ENCODE assay signal across 13 cellular contexts in the genomic region with DNA sequence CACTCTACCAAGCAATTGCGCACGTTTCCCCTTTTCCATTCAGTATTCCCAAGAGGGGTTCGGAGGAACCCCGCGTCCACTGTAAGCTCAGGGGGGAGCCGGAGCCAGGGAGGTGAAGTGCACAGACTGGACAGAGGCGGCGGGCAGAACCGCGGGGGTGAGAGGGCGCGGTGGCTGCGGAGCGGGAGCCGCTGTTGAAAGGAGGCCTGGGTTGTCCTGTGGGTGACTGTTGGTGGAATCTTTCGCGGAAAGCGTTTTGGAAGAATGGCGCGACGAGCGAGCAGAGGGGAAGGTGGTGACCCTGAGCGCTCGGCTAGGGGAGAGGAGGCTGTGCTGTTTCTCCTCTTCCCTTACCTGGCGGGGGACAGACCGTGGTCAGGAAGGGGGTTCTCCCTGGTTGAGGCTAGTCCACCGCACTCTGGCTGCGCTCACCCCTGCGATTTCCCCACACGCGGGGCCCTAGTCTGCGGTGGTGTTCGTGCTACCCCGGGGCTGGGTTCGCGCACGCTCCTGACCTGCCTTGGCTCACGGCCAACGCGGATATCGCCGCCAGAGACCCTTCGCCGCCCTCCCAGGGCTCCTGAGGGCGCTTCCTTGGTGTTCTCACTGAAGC.
DNase-seq lines count a peak whose midpoint lies in the region; ATAC-seq and TF ChIP-seq lines count a peak whose summit lies in the region.
"Had no signal": no experiment of that assay in that cellular context is flagged by ENCODE, and none has a peak within 500 bp of the region (broad histone marks: within the 10 kb centered on the region; RNA-seq: fewer than 3 reads in every experiment).

No MANE protein-coding gene starts in this region.

- peaks cover 46% of the 10 kb centered on the region for H3K27me3 ChIP-seq in SK-N-SH (ENCODE audit: insufficient read depth)
- H3K27me3 ChIP-seq in HUES64 (ENCODE audit: insufficient read depth, low read length) = peaks cover 99% of the 10 kb centered on the region
- H3K27me3 ChIP-seq in neural progenitor cell = peaks cover 41% of the 10 kb centered on the region
- peaks cover 44 to 97% (median 91%) of the 10 kb centered on the region in 3 donors for H3K27me3 ChIP-seq in sigmoid colon
- peaks cover 8 to 82% of the 10 kb centered on the region in 2 donors for H3K27me3 ChIP-seq in uterus

- no peaks in the 10 kb centered on the region for H3K9me3 ChIP-seq in SK-N-SH
- no peaks in the 10 kb centered on the region for H3K9me3 ChIP-seq in HUES64 (ENCODE audit: insufficient read depth, low read depth, low read length)
- no peaks in the 10 kb centered on the region for H3K9me3 ChIP-seq in neural progenitor cell (ENCODE audit: low read depth)
- no peaks in the 10 kb centered on the region for H3K9me3 ChIP-seq in sigmoid colon
- no peaks in the 10 kb centered on the region for H3K9me3 ChIP-seq in uterus

- CTCF ChIA-PET in SK-N-SH (lab: Yijun Ruan, JAX) = no interaction called here

- no peak for TF ChIP-seq POLR2A in sigmoid colon (IDR thresholded peaks at IDR 0.05)
- TF ChIP-seq POLR2A in uterus (IDR thresholded peaks at IDR 0.05) = no peak

- no peak overlapping the region for H2AFZ ChIP-seq in SK-N-SH (ENCODE audit: low read depth)
- H2AFZ ChIP-seq in neural progenitor cell (replicated peaks) = no peak overlapping the region

- H3K4me1 Mint-ChIP-seq in neural progenitor cell = peaks cover 12% of the 10 kb centered on the region

- TF ChIP-seq CTCF in SK-N-SH (IDR thresholded peaks at IDR 0.05) (no peak), coronary artery (IDR thresholded peaks at IDR 0.05) (no peak), neural progenitor cell (IDR thresholded peaks at IDR 0.05) (no peak), sigmoid colon (IDR thresholded peaks at IDR 0.05) (no peak), uterus (IDR thresholded peaks at IDR 0.05) (no peak)

- H3K36me3 ChIP-seq in SK-N-SH (replicated peaks in 1 of 2; ENCODE audit: control insufficient read depth in 1 of 2, insufficient read depth in 2 of 2, low read length in 1 of 2) = no peaks in the 10 kb centered on the region
- no peaks in the 10 kb centered on the region for H3K36me3 ChIP-seq in HUES64 (ENCODE audit: insufficient read depth, low read length)
- H3K36me3 ChIP-seq in neural progenitor cell = no peaks in the 10 kb centered on the region
- no peaks in the 10 kb centered on the region for H3K36me3 ChIP-seq in sigmoid colon
- H3K36me3 ChIP-seq in uterus = no peaks in the 10 kb centered on the region

- no peak overlapping the region for H3K4me2 ChIP-seq in SK-N-SH
- H3K4me2 ChIP-seq in neural progenitor cell = no peak overlapping the region

- peak overlapping the region; percentile 29 for H3K4me3 Mint-ChIP-seq in neural progenitor cell

- H3K27ac ChIP-seq in SK-N-SH (ENCODE audit: low read depth in 2 of 2, low read length in 1 of 2) (no peak overlapping the region), HUES64 (ENCODE audit: low read depth, low read length) (no peak overlapping the region), coronary artery (no peak overlapping the region), neural progenitor cell (no peak overlapping the region), sigmoid colon (no peak overlapping the region), uterus (no peak overlapping the region)
- H3K27ac ChIP-seq: 22Rv1, skin epidermis had no signal

- ATAC-seq in SK-N-SH treated with all-trans-retinoic acid at 6 μM for 48 hours = no peak
- ATAC-seq in HG03565 (IDR thresholded peaks at IDR 0.05; ENCODE audit: unreplicated experiment) = no peak
- ATAC-seq: left ventricle myocardium superior had no signal

- H3K27ac Mint-ChIP-seq in neural progenitor cell = no peak overlapping the region

- intact Hi-C loops in sigmoid colon (cut with DNase I) (loop anchor here (10.0 kb wide), 1 partner anchor 165 kb away; a partner anchor contains a TSS), uterus (cut with DNase I; ENCODE audit: low total_unique reads) (no loop called here)

- no peak overlapping the region for H3K9ac ChIP-seq in SK-N-SH
- H3K9ac ChIP-seq in HUES64 (ENCODE audit: low read depth, low read length) = peak overlapping the region; percentile 11; the same call in 1 of the 2 replicates
- no peak overlapping the region for H3K9ac ChIP-seq in neural progenitor cell

- H3K27me3 Mint-ChIP-seq in neural progenitor cell (ENCODE audit: insufficient read depth, low read depth) = peaks cover 91% of the 10 kb centered on the region

- H3K4me3 ChIP-seq in SK-N-SH (ENCODE audit: low read depth in 2 of 2, low read length in 1 of 2) (no peak overlapping the region), HUES64 (ENCODE audit: low read length) (peak overlapping the region; percentile 47), coronary artery (peak overlapping the region; percentile 39), neural progenitor cell (no peak overlapping the region), sigmoid colon (peak overlapping the region in 2 of 4 donors; percentile 9 to 14), uterus (no peak overlapping the region)

- H3K9me3 Mint-ChIP-seq in neural progenitor cell = peaks cover 37% of the 10 kb centered on the region

- DNase-seq in SK-N-SH (peak; percentile 35), coronary artery (ENCODE audit: low spot score) (no peak), neural progenitor cell (ENCODE audit: low spot score) (no peak), sigmoid colon (no peak), uterus (no peak)
- DNase-seq: aorta, DMS79, left ventricle myocardium superior had no signal

- TF ChIP-seq RAD21 in SK-N-SH (IDR thresholded peaks at IDR 0.05; ENCODE audit: low read length) = no peak

- H3F3A ChIP-seq in SK-N-SH (replicated peaks; ENCODE audit: insufficient read depth) (peaks cover 11% of the 10 kb centered on the region), neural progenitor cell (ENCODE audit: low read depth) (peaks cover 15% of the 10 kb centered on the region)

- H3K4me1 ChIP-seq in SK-N-SH (ENCODE audit: control insufficient read depth in 1 of 2, insufficient read depth in 2 of 2, low read depth in 1 of 2, low read length in 1 of 2) (peaks cover 0 to 6% of the 10 kb centered on the region in 2 experiments; a peak in 1 of 4 replicates), HUES64 (ENCODE audit: insufficient read depth, low read length) (peaks cover 15% of the 10 kb centered on the region), neural progenitor cell (no peaks in the 10 kb centered on the region), sigmoid colon (peaks cover 0 to 45% (median 31%) of the 10 kb centered on the region in 4 donors), uterus (peaks cover 0 to 14% of the 10 kb centered on the region in 2 donors)

- POLR2A ChIA-PET in SK-N-SH (lab: Yijun Ruan, JAX) = no interaction called here

- H3K79me2 ChIP-seq in SK-N-SH (ENCODE audit: insufficient read depth) (no peaks in the 10 kb centered on the region), neural progenitor cell (ENCODE audit: low read depth) (no peaks in the 10 kb centered on the region)

- no peaks in the 10 kb centered on the region for H3K36me3 Mint-ChIP-seq in neural progenitor cell

- H4K20me1 ChIP-seq in SK-N-SH (ENCODE audit: insufficient read depth) = no peaks in the 10 kb centered on the region
- H4K20me1 ChIP-seq in neural progenitor cell (ENCODE audit: low read depth) = no peaks in the 10 kb centered on the region

- WGBS in SK-N-SH (ENCODE audit: low lambda C conversion rate) = 78% methylated on average over 26 of the region's 45 CpGs
- WGBS in HUES64 = 6% methylated on average over 44 of the region's 45 CpGs
- WGBS in sigmoid colon, 2 donors = 9 to 16% methylated on average over 45 of the region's 45 CpGs

- no peaks in the 10 kb centered on the region for H3K9me2 ChIP-seq in SK-N-SH

- no peak for TF ChIP-seq EP300 in SK-N-SH (IDR thresholded peaks at IDR 0.05; ENCODE audit: borderline replicate concordance in 1 of 2, low read depth in 1 of 2, low read length in 1 of 2)
- TF ChIP-seq EP300 in sigmoid colon (IDR thresholded peaks at IDR 0.05) = no peak

TF ChIP-seq in SK-N-SH, 30 proteins besides CTCF, POLR2A, EP300 and RAD21 (continues in another document):
- TF ChIP-seq RXRA (IDR thresholded peaks at IDR 0.05; ENCODE audit: borderline replicate concordance, low read depth) (no peak), FOSL2 (IDR thresholded peaks at IDR 0.05; ENCODE audit: borderline replicate concordance, low read depth) (no peak)

TF ChIP-seq in SK-N-SH treated with all-trans-retinoic acid at 6 μM for 48 hours, 23 proteins besides CTCF, POLR2A, EP300 and RAD21:
- TF ChIP-seq SNAI2 (CRISPR knock-in tag; IDR thresholded peaks at IDR 0.05) (no peak), TCF4 (CRISPR knock-in tag; IDR thresholded peaks at IDR 0.05; ENCODE audit: borderline replicate concordance) (no peak)
TF ChIP-seq in SK-N-SH treated with all-trans-retinoic acid at 6 μM for 48 hours: peak in this region for 0.

Comparison
In these comparisons a context has a peak if more than half of its experiments do, and no peak if none do; other contexts are left out.
1. H3K4me3 ChIP-seq: peak in HUES64 (single experiment) and coronary artery (single experiment); none in SK-N-SH (0 of 2), neural progenitor cell (single experiment) and uterus (0 of 2).